Comparison of ENCODE assay signal across 15 cellular contexts in the genomic region with DNA sequence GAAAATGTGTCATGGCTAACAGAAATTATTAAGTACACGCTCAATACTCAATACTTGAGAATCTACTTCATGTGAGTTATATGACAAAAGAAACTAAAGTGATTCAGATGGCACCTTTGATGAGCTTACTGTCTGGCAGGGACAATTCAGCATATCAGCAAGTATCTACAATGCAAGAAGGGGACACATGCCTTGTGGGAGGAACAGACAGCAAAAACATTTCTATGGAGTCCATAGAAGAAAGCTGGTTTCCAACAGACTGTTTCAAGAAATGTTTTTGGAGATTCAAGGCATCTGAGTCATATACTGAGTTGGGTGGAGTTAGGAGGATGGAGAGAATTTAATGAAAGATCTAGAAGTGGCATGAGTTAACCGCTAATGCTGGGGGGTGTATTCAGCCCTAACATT. TPM values are rescaled to one million over a fixed set of nuclear protein-coding genes. Genes with fewer than 3 reads are reported as not detected.
DNase-seq lines count a peak whose midpoint lies in the region; ATAC-seq and TF ChIP-seq lines count a peak whose summit lies in the region.
"Had no signal": no experiment of that assay in that cellular context is flagged by ENCODE, and none has a peak within 500 bp of the region (broad histone marks: within the 10 kb centered on the region; RNA-seq: fewer than 3 reads in every experiment).

No MANE protein-coding gene starts in this region.

- TF ChIP-seq CTCF in SK-N-SH (IDR thresholded peaks at IDR 0.05) = no peak
- no peak for TF ChIP-seq CTCF in vagina (IDR thresholded peaks at IDR 0.05)
- TF ChIP-seq CTCF in H9 (conservative IDR thresholded peaks at IDR 0.05) = no peak

- no peak overlapping the region for H2AFZ ChIP-seq in SK-N-SH (ENCODE audit: low read depth)
- no peak overlapping the region for H2AFZ ChIP-seq in H9 (ENCODE audit: low read length)

- H3K56ac ChIP-seq in H9 (ENCODE audit: insufficient read length, low read depth, low read length) = no peak overlapping the region

- peaks cover 24 to 50% of the 10 kb centered on the region in 2 experiments for H3K36me3 ChIP-seq in SK-N-SH (replicated peaks in 1 of 2; ENCODE audit: control insufficient read depth in 1 of 2, insufficient read depth in 2 of 2, low read length in 1 of 2)
- peaks cover 0 to 11% of the 10 kb centered on the region in 2 donors for H3K36me3 ChIP-seq in vagina

- H2AK5ac ChIP-seq in H9 (ENCODE audit: insufficient read length, low read length) = no peak overlapping the region

- peaks cover 9 to 71% of the 10 kb centered on the region in 2 experiments for H3K4me1 ChIP-seq in SK-N-SH (ENCODE audit: control insufficient read depth in 1 of 2, insufficient read depth in 2 of 2, low read depth in 1 of 2, low read length in 1 of 2)
- peaks cover 99% of the 10 kb centered on the region for H3K4me1 ChIP-seq in vagina
- no peaks in the 10 kb centered on the region for H3K4me1 ChIP-seq in H9 (ENCODE audit: insufficient read depth, low read length)

- no peak overlapping the region for H3K23ac ChIP-seq in H9 (ENCODE audit: insufficient read length, low read depth, low read length)

- intact Hi-C loops in vagina (cut with DNase I) = no loop called here

- H3K4me3 Mint-ChIP-seq in activated naive CD8-positive, alpha-beta T cell treated with anti-CD3 and anti-CD28 coated beads, Interleukin-2, amount 50 U/mL, for 24 hours = no peak overlapping the region
- H3K4me3 Mint-ChIP-seq in activated naive CD8-positive, alpha-beta T cell treated with anti-CD3 and anti-CD28 coated beads for 36 hours = no peak overlapping the region
- no peak overlapping the region for H3K4me3 Mint-ChIP-seq in H9

- no peaks in the 10 kb centered on the region for H3K9me2 ChIP-seq in SK-N-SH

- no peaks in the 10 kb centered on the region for H3K79me1 ChIP-seq in H9 (ENCODE audit: insufficient read depth, low read depth, low read length, poor library complexity, severe bottlenecking)

- POLR2A ChIA-PET in SK-N-SH (lab: Yijun Ruan, JAX) = no interaction called here

- no peak overlapping the region for H3K14ac ChIP-seq in H9 (ENCODE audit: insufficient read depth, low read length)

- no peaks in the 10 kb centered on the region for H3K27me3 Mint-ChIP-seq in activated naive CD8-positive, alpha-beta T cell treated with anti-CD3 and anti-CD28 coated beads, Interleukin-2, amount 50 U/mL, for 24 hours
- no peaks in the 10 kb centered on the region for H3K27me3 Mint-ChIP-seq in activated naive CD8-positive, alpha-beta T cell treated with anti-CD3 and anti-CD28 coated beads for 36 hours
- no peaks in the 10 kb centered on the region for H3K27me3 Mint-ChIP-seq in H9 (ENCODE audit: low read depth)

- H3K4me2 ChIP-seq in SK-N-SH (peak overlapping the region; percentile 70; the same call in 1 of the 2 replicates), H9 (ENCODE audit: insufficient read depth, insufficient read length, low read length) (no peak overlapping the region)

- H3K9me3 ChIP-seq in SK-N-SH = no peaks in the 10 kb centered on the region
- H3K9me3 ChIP-seq in vagina = no peaks in the 10 kb centered on the region
- no peaks in the 10 kb centered on the region for H3K9me3 ChIP-seq in H9 (ENCODE audit: control insufficient read depth, low read depth, low read length)
- H3K9me3 ChIP-seq: left ventricle myocardium inferior, MG63 had no signal

- 75% methylated on average over 2 of the region's 2 CpGs for WGBS in SK-N-SH (ENCODE audit: low lambda C conversion rate)
- WGBS in H9 (ENCODE audit: extremely low coverage, insufficient read length, low lambda C conversion rate) = no CpG with 5 or more reads among the region's 2 CpGs

- no peak for TF ChIP-seq EP300 in SK-N-SH (IDR thresholded peaks at IDR 0.05; ENCODE audit: borderline replicate concordance in 1 of 2, low read depth in 1 of 2, low read length in 1 of 2)

- H2BK12ac ChIP-seq in H9 (ENCODE audit: insufficient read length, low read depth, low read length) = no peak overlapping the region

- no peak overlapping the region for H2BK15ac ChIP-seq in H9 (ENCODE audit: low read depth, low read length)

- H3K27ac ChIP-seq in SK-N-SH (ENCODE audit: low read depth in 2 of 2, low read length in 1 of 2) = peak overlapping the region; percentile 90 to 98; a peak in 3 of 4 replicates
- H3K27ac ChIP-seq in vagina = peak overlapping the region; percentile 7
- H3K27ac ChIP-seq in H9 (ENCODE audit: insufficient read length, low read depth, low read length) = no peak overlapping the region

- no peak overlapping the region for H3K4ac ChIP-seq in H9 (ENCODE audit: low read depth, low read length)

- no peaks in the 10 kb centered on the region for H3K23me2 ChIP-seq in H9 (ENCODE audit: insufficient read length, low read depth, low read length, poor library complexity, severe bottlenecking)

- peak; percentile 15 for ATAC-seq in activated naive CD8-positive, alpha-beta T cell treated with anti-CD3 and anti-CD28 coated beads, Interleukin-2, amount 50 U/mL, for 24 hours

- TF ChIP-seq POLR2A in vagina (IDR thresholded peaks at IDR 0.05) = no peak

- H2BK5ac ChIP-seq in H9 (ENCODE audit: insufficient read length, low read length) = no peak overlapping the region

- no peak for DNase-seq in activated naive CD8-positive, alpha-beta T cell treated with anti-CD3 and anti-CD28 coated beads, Interleukin-2, amount 50 U/mL, for 24 hours
- DNase-seq in activated naive CD8-positive, alpha-beta T cell treated with anti-CD3 and anti-CD28 coated beads for 36 hours = no peak
- DNase-seq in SK-N-SH (no peak), fibroblast of peridontal ligament (ENCODE audit: extremely low read depth) (peak; percentile 35), vagina (ENCODE audit: extremely low spot score in 2 of 2) (no peak), dedifferentiated amniotic fluid mesenchymal stem cell (ENCODE audit: extremely low spot score) (no peak), H9 (no peak), occipital lobe (lab: John Stamatoyannopoulos, UW) (no peak)
- DNase-seq: activated effector memory CD4-positive, alpha-beta T cell treated with Interleukin-2 at 50 U/mL for 16 hours; DND-41; HCEC 1CT; left ventricle myocardium inferior; MG63; NCI-H446; stimulated activated CD4-positive, alpha-beta T cell treated with anti-CD3 and anti-CD28 coated beads, Interleukin-2, amount 100 ng/mL, for 48 hours had no signal

- H3K27ac Mint-ChIP-seq in activated naive CD8-positive, alpha-beta T cell treated with anti-CD3 and anti-CD28 coated beads, Interleukin-2, amount 50 U/mL, for 24 hours = no peak overlapping the region
- no peak overlapping the region for H3K27ac Mint-ChIP-seq in activated naive CD8-positive, alpha-beta T cell treated with anti-CD3 and anti-CD28 coated beads for 36 hours
- no peak overlapping the region for H3K27ac Mint-ChIP-seq in H9

- no peak for TF ChIP-seq RAD21 in SK-N-SH (IDR thresholded peaks at IDR 0.05; ENCODE audit: low read length)

- H4K91ac ChIP-seq in H9 (ENCODE audit: insufficient read length, low read depth, low read length) = no peak overlapping the region

- CTCF ChIA-PET in SK-N-SH (lab: Yijun Ruan, JAX) = no interaction called here

- H3T11ph ChIP-seq in H9 (ENCODE audit: low read length) = no peak overlapping the region

- peaks cover 88% of the 10 kb centered on the region for H3K79me2 ChIP-seq in SK-N-SH (ENCODE audit: insufficient read depth)
- no peaks in the 10 kb centered on the region for H3K79me2 ChIP-seq in H9 (ENCODE audit: insufficient read depth, low read length)

- H4K8ac ChIP-seq in H9 (replicated peaks; ENCODE audit: insufficient read length, low read depth, low read length) = no peak overlapping the region

- no peak overlapping the region for H4K5ac ChIP-seq in H9 (ENCODE audit: insufficient read length, low read depth, low read length)

- H2BK20ac ChIP-seq in H9 (ENCODE audit: low read depth, low read length, poor library complexity, severe bottlenecking) = no peak overlapping the region

- H3K9ac ChIP-seq in SK-N-SH = peak overlapping the region; percentile 70; the same call in 1 of the 2 replicates
- H3K9ac ChIP-seq in H9 (ENCODE audit: extremely low read depth, insufficient read length, low read length) = no peak overlapping the region

- H3K36me3 Mint-ChIP-seq in activated naive CD8-positive, alpha-beta T cell treated with anti-CD3 and anti-CD28 coated beads, Interleukin-2, amount 50 U/mL, for 24 hours (ENCODE audit: low read depth) = peaks cover 28% of the 10 kb centered on the region
- H3K36me3 Mint-ChIP-seq in activated naive CD8-positive, alpha-beta T cell treated with anti-CD3 and anti-CD28 coated beads for 36 hours = peaks cover 26% of the 10 kb centered on the region
- no peaks in the 10 kb centered on the region for H3K36me3 Mint-ChIP-seq in H9 (ENCODE audit: insufficient read depth in 1 of 3, low read depth in 3 of 3)

- H4K20me1 ChIP-seq in SK-N-SH (ENCODE audit: insufficient read depth) (no peaks in the 10 kb centered on the region), H9 (ENCODE audit: control insufficient read depth, insufficient read depth, insufficient read length) (no peaks in the 10 kb centered on the region)

- H3K4me3 ChIP-seq in SK-N-SH (ENCODE audit: low read depth in 2 of 2, low read length in 1 of 2) = peak overlapping the region in 1 of 2 experiments; percentile 2; a peak in 1 of 4 replicates
- H3K4me3 ChIP-seq in vagina = no peak overlapping the region
- H3K4me3 ChIP-seq: left ventricle myocardium inferior, MG63 had no signal

- no peaks in the 10 kb centered on the region for H3K27me3 ChIP-seq in SK-N-SH (ENCODE audit: insufficient read depth)
- no peaks in the 10 kb centered on the region for H3K27me3 ChIP-seq in vagina
- no peaks in the 10 kb centered on the region for H3K27me3 ChIP-seq in H9 (ENCODE audit: insufficient read depth, low read length)
- H3K27me3 ChIP-seq: MG63 had no signal

- no peaks in the 10 kb centered on the region for H3K9me3 Mint-ChIP-seq in activated naive CD8-positive, alpha-beta T cell treated with anti-CD3 and anti-CD28 coated beads, Interleukin-2, amount 50 U/mL, for 24 hours
- peaks cover 3% of the 10 kb centered on the region for H3K9me3 Mint-ChIP-seq in activated naive CD8-positive, alpha-beta T cell treated with anti-CD3 and anti-CD28 coated beads for 36 hours
- no peaks in the 10 kb centered on the region for H3K9me3 Mint-ChIP-seq in H9

- H2BK120ac ChIP-seq in H9 (ENCODE audit: low read depth, low read length, poor library complexity, severe bottlenecking) = no peak overlapping the region

- peaks cover 88% of the 10 kb centered on the region for H3F3A ChIP-seq in SK-N-SH (replicated peaks; ENCODE audit: insufficient read depth)

- H3K18ac ChIP-seq in H9 (ENCODE audit: insufficient read length, low read depth, low read length) = no peak overlapping the region

- H3K4me1 Mint-ChIP-seq in activated naive CD8-positive, alpha-beta T cell treated with anti-CD3 and anti-CD28 coated beads, Interleukin-2, amount 50 U/mL, for 24 hours = peaks cover 48% of the 10 kb centered on the region
- peaks cover 43% of the 10 kb centered on the region for H3K4me1 Mint-ChIP-seq in activated naive CD8-positive, alpha-beta T cell treated with anti-CD3 and anti-CD28 coated beads for 36 hours
- H3K4me1 Mint-ChIP-seq in H9 = peaks cover 9 to 10% of the 10 kb centered on the region in 2 experiments

RNA-seq across cellular contexts. Expression of a gene that starts 54.7 kb away (rescaled TPM):
- 10 to 100 TPM; 12.5 to 13.6 TPM for total RNA-seq in activated naive CD8-positive, alpha-beta T cell treated with anti-CD3 and anti-CD28 coated beads for 36 hours
- 24.5 and 27.9 TPM in 2 replicates for polyA plus RNA-seq in SK-N-SH (2012; rRNA removed)
- 38.4 and 46.6 TPM in 2 replicates for polyA plus RNA-seq in SK-N-SH (2012; cell fraction: cytosol; rRNA removed)
- 21.4 and 39.6 TPM in 2 replicates for polyA plus RNA-seq in SK-N-SH (2012; cell fraction: nucleus; rRNA removed)
- total RNA-seq in vagina (63.1 TPM), H9 (2021) (0.17 and 0.22 TPM in 2 replicates), occipital lobe (29.2 TPM)

Comparison
In these comparisons a context has a peak if more than half of its experiments do, and no peak if none do; other contexts are left out.
1. RNA of a gene that starts 54.7 kb away (total RNA-seq): 63.1 TPM in vagina (single experiment), 29.2 TPM in occipital lobe (single experiment) and 12.5 to 13.6 TPM in activated naive CD8-positive, alpha-beta T cell treated with anti-CD3 and anti-CD28 coated beads for 36 hours; 0.17 to 0.22 TPM in H9; every median in the first group is over 10 times any median in the second.